Comparison of ENCODE assay signal across 8 cellular contexts in genomic region chr11:57324886-57325734, GRCh38. TPM values are rescaled to one million over a fixed set of nuclear protein-coding genes. Genes with fewer than 3 reads are reported as not detected.
DNase-seq lines count a peak whose midpoint lies in the region; ATAC-seq and TF ChIP-seq lines count a peak whose summit lies in the region.

TNKS1BP1 (minus strand) TSS chr11:57324952; CDS start chr11:57321885, 3,067 bp downstream.

- peak within 1 kb of the TSS; percentile 73 for H2AFZ ChIP-seq in mammary epithelial cell (ENCODE audit: low read depth, low read length)

- H3K36me3 ChIP-seq in mammary epithelial cell (ENCODE audit: insufficient read depth, low read length) = peaks cover 32% of the 10 kb centered on the region
- peaks cover 64% of the 10 kb centered on the region for H3K36me3 ChIP-seq in iPS-20b (ENCODE audit: insufficient read depth, low read depth, low read length)
- peaks cover 36 to 44% (median 42%) of the 10 kb centered on the region in 3 donors for H3K36me3 ChIP-seq in skeletal muscle tissue (ENCODE audit: control insufficient read depth in 3 of 3, insufficient read depth in 3 of 3, low read length in 3 of 3)

- intact Hi-C loops in mammary epithelial cell (cut with micrococcal nuclease) = loop anchor here (1.0 to 5.0 kb wide), 4 partner anchors 10 to 483 kb away; partner anchors contain the start of gene SSRP1

- peaks cover 63% of the 10 kb centered on the region for H3K79me2 ChIP-seq in mammary epithelial cell (ENCODE audit: insufficient read depth, low read length)

- TF ChIP-seq CTCF in WI38 (IDR thresholded peaks at IDR 0.05; ENCODE audit: low read depth, low read length) (no peak), mammary epithelial cell (conservative IDR thresholded peaks at IDR 0.05 in 1 of 2, IDR thresholded peaks at IDR 0.05 in 1 of 2; ENCODE audit: extremely low read depth in 1 of 2, insufficient read depth in 1 of 2, low read depth in 1 of 2, low read length in 2 of 2) (no peak)

- TSS peak; percentile 52 for BruUV-seq in mammary epithelial cell (replicated peaks; lab: Mats Ljungman, UMichigan)

- dilution Hi-C loops in mammary epithelial cell (cut with HindIII; ENCODE audit: low sequenced_read_pairs) = loop anchor here (10.0 kb wide), 1 partner anchor 480 kb away; no protein-coding TSS in a partner anchor

- H3K4me3 ChIP-seq in WI38 (ENCODE audit: low read depth, low read length) (peak within 1 kb of the TSS; percentile 70), mammary epithelial cell (replicated peaks in 1 of 3; ENCODE audit: insufficient read depth in 1 of 3, low read depth in 2 of 3, low read length in 3 of 3) (peak within 1 kb of the TSS; percentile 82 to 90 (median 90)), iPS-20b (ENCODE audit: low read length) (peak within 1 kb of the TSS; percentile 88), skeletal muscle tissue (ENCODE audit: low read length in 3 of 3) (peak within 1 kb of the TSS; percentile 78 to 89 (median 83))

- peak within 1 kb of the TSS; percentile 96 for H3K4me2 ChIP-seq in mammary epithelial cell (ENCODE audit: insufficient read depth, low read depth, low read length)

- H3K9ac ChIP-seq in mammary epithelial cell (ENCODE audit: insufficient read depth, low read length) (peak within 1 kb of the TSS; percentile 94), iPS-20b (ENCODE audit: low read depth, low read length) (peak within 1 kb of the TSS; percentile 93), skeletal muscle tissue (ENCODE audit: low read depth in 1 of 3, low read length in 3 of 3) (peak within 1 kb of the TSS; percentile 84 to 94 (median 85))

- no peaks in the 10 kb centered on the region for H4K20me1 ChIP-seq in mammary epithelial cell (ENCODE audit: insufficient read depth, low read length)

- WGBS in mammary epithelial cell (ENCODE audit: low coverage, missing lambda C conversion rate) = 1% methylated on average over 24 of the region's 61 CpGs

- DNase-seq in ACHN (peak; percentile 92), NCI-H2196 (lab: John Stamatoyannopoulos, UW; ENCODE audit: unreplicated experiment) (peak; percentile 95), mammary epithelial cell (peak; percentile 97)

- in situ Hi-C loops in ACHN (cut with HindIII; ENCODE audit: low pct_ligation_motif_present, low pct_unique_long_range_greater_than_20kb, low sequenced_read_pairs) (no loop called here), mammary epithelial cell (cut with MboI; ENCODE audit: low sequenced_read_pairs in 2 of 2) (no loop called here)

- H3K27ac ChIP-seq in mammary epithelial cell (ENCODE audit: insufficient read depth, low read depth, low read length) = peak within 1 kb of the TSS; percentile 96
- H3K27ac ChIP-seq in iPS-20b (ENCODE audit: low read length) = peak within 1 kb of the TSS; percentile 98
- H3K27ac ChIP-seq in skeletal muscle tissue (ENCODE audit: low read depth, low read length) = peak within 1 kb of the TSS; percentile 95

- H3K9me3 ChIP-seq in mammary epithelial cell (replicated peaks; ENCODE audit: insufficient read depth, low read length) = no peaks in the 10 kb centered on the region
- no peaks in the 10 kb centered on the region for H3K9me3 ChIP-seq in iPS-20b (ENCODE audit: insufficient read depth, low read depth, low read length)
- H3K9me3 ChIP-seq in skeletal muscle tissue (ENCODE audit: control insufficient read depth in 3 of 3, low read length in 3 of 3) = no peaks in the 10 kb centered on the region

- H3K4me1 ChIP-seq in mammary epithelial cell (ENCODE audit: insufficient read depth, low read length) (peaks cover 50% of the 10 kb centered on the region), iPS-20b (ENCODE audit: insufficient read depth, low read length) (peaks cover 30% of the 10 kb centered on the region), skeletal muscle tissue (ENCODE audit: control insufficient read depth in 3 of 3, insufficient read depth in 3 of 3, low read length in 3 of 3) (peaks cover 44 to 52% (median 45%) of the 10 kb centered on the region in 3 donors)

- CTCF ChIA-PET in mammary epithelial cell (lab: Charles Lee; ENCODE audit: low non-redundant PET) = interaction anchor here (0.6 to 0.8 kb wide), 3 partner anchors 17 to 33 kb away, joined by 3 to 12 read pairs (median 5); no protein-coding TSS in a partner anchor

- ATAC-seq in GM18870 (IDR thresholded peaks at IDR 0.05; ENCODE audit: unreplicated experiment) (peak; percentile 87), HG03108 (IDR thresholded peaks at IDR 0.05; ENCODE audit: unreplicated experiment) (peak; percentile 87)

- H3K27me3 ChIP-seq in mammary epithelial cell (ENCODE audit: insufficient read depth, low read length) (no peaks in the 10 kb centered on the region), iPS-20b (ENCODE audit: insufficient read depth, low read length) (no peaks in the 10 kb centered on the region), skeletal muscle tissue (ENCODE audit: control insufficient read depth in 3 of 3, insufficient read depth in 3 of 3, low read length in 3 of 3) (no peaks in the 10 kb centered on the region)

RNA-seq across cellular contexts. Expression of gene TNKS1BP1, which starts in this region (rescaled TPM):
- total RNA-seq in mammary epithelial cell (100 to 1,000 TPM; 195 to 208 TPM), skeletal muscle tissue (65.2 TPM)
- 84.3 TPM for polyA plus RNA-seq in mammary epithelial cell
- 309 TPM for polyA minus RNA-seq in mammary epithelial cell

Comparison
In these comparisons a context has a peak if more than half of its experiments do, and no peak if none do; other contexts are left out.
1. Peak in every context shown above with its lines: DNase-seq, ATAC-seq, H3K4me3 ChIP-seq and H3K27ac ChIP-seq.